In genomic region chr1:23436520-23437354, GRCh38 we compare ENCODE assay signal across 10 cellular contexts. TPM values are rescaled to one million over a fixed set of nuclear protein-coding genes. Genes with fewer than 3 reads are reported as not detected.
DNase-seq lines count a peak whose midpoint lies in the region; TF ChIP-seq lines count a peak whose summit lies in the region.
"Had no signal": no experiment of that assay in that cellular context is flagged by ENCODE, and none has a peak within 500 bp of the region (broad histone marks: within the 10 kb centered on the region; RNA-seq: fewer than 3 reads in every experiment).

No MANE protein-coding gene starts in this region.

- no peak overlapping the region for H3K27ac ChIP-seq in iPS-18a (ENCODE audit: low read length)
- H3K27ac ChIP-seq in brain microvascular endothelial cell, result no peak overlapping the region
- H3K27ac ChIP-seq: right lobe of liver had no signal

- no peaks in the 10 kb centered on the region for H3K4me1 Mint-ChIP-seq in chondrocyte (ENCODE audit: low read depth)

- peaks cover 85% of the 10 kb centered on the region for H3K36me3 ChIP-seq in NT2/D1 (ENCODE audit: insufficient read depth, insufficient read length, low read length)
- H3K36me3 ChIP-seq in iPS-18a (ENCODE audit: control insufficient read depth, low read depth, low read length), result peaks cover 40% of the 10 kb centered on the region
- H3K36me3 ChIP-seq in brain microvascular endothelial cell (replicated peaks), result no peaks in the 10 kb centered on the region
- H3K36me3 ChIP-seq: MG63 had no signal

- H3K9me3 ChIP-seq in NT2/D1 (ENCODE audit: insufficient read depth, low read length), result no peaks in the 10 kb centered on the region
- H3K9me3 ChIP-seq in iPS-18a (ENCODE audit: control insufficient read depth, low read depth, low read length), result no peaks in the 10 kb centered on the region
- H3K9me3 ChIP-seq: MG63, right lobe of liver had no signal

- no peaks in the 10 kb centered on the region for H3K9me3 Mint-ChIP-seq in chondrocyte (ENCODE audit: low read depth)
- H3K9me3 Mint-ChIP-seq: stimulated activated naive CD8-positive, alpha-beta T cell treated with anti-CD3 and anti-CD28 coated beads, Interleukin-15, Interleukin-2, amounts not matched to agents 100 ng/mL and 50 ng/mL, for 24 hours had no signal

- TF ChIP-seq CTCF in brain microvascular endothelial cell (IDR thresholded peaks at IDR 0.05; ENCODE audit: low read depth, low read length, missing control alignments) (no peak), chondrocyte (IDR thresholded peaks at IDR 0.05) (no peak)

- H3K36me3 Mint-ChIP-seq in chondrocyte (ENCODE audit: low read depth), result peaks cover 39% of the 10 kb centered on the region

- no peaks in the 10 kb centered on the region for H3K27me3 ChIP-seq in NT2/D1 (ENCODE audit: insufficient read depth, insufficient read length)
- H3K27me3 ChIP-seq in iPS-18a (ENCODE audit: control insufficient read depth, insufficient read depth, low read length), result no peaks in the 10 kb centered on the region
- no peaks in the 10 kb centered on the region for H3K27me3 ChIP-seq in brain microvascular endothelial cell (replicated peaks)
- H3K27me3 ChIP-seq: MG63, right lobe of liver had no signal

- DNase-seq in NT2/D1 (ENCODE audit: low read depth, low spot score) (peak; percentile 11), activated T-cell treated with anti-CD3 and anti-CD28 coated beads for 4 hours (peak; percentile 23), kidney glomerular epithelial cell (lab: John Stamatoyannopoulos, UW) (no peak), brain microvascular endothelial cell (no peak), chondrocyte (ENCODE audit: low spot score) (no peak)
- peak; percentile 29 to 36 for DNase-seq in stimulated activated CD4-positive, alpha-beta T cell treated with anti-CD3 and anti-CD28 coated beads, Interleukin-4, amount 100 ng/mL, for 4 hours
- DNase-seq: MG63, right lobe of liver had no signal

- no peak overlapping the region for H3K4me3 ChIP-seq in NT2/D1 (ENCODE audit: insufficient read length, low read depth)
- peak overlapping the region; percentile 34 for H3K4me3 ChIP-seq in iPS-18a (ENCODE audit: low read length)
- H3K4me3 ChIP-seq in brain microvascular endothelial cell (ENCODE audit: low read depth, low read length), result no peak overlapping the region
- H3K4me3 ChIP-seq: MG63, right lobe of liver had no signal

- in situ Hi-C loops in brain microvascular endothelial cell (cut with HindIII; ENCODE audit: low pct_ligation_motif_present, low sequenced_read_pairs), result no loop called here

- H3K9ac ChIP-seq in NT2/D1 (ENCODE audit: insufficient read length, low read depth) (no peak overlapping the region), iPS-18a (ENCODE audit: low read length) (no peak overlapping the region)

- H3K27me3 Mint-ChIP-seq in chondrocyte (ENCODE audit: low read depth), result no peaks in the 10 kb centered on the region
- H3K27me3 Mint-ChIP-seq: stimulated activated naive CD8-positive, alpha-beta T cell treated with anti-CD3 and anti-CD28 coated beads, Interleukin-15, Interleukin-2, amounts not matched to agents 100 ng/mL and 50 ng/mL, for 24 hours had no signal

- H3K27ac Mint-ChIP-seq in chondrocyte (ENCODE audit: unreplicated experiment), result no peak overlapping the region
- H3K27ac Mint-ChIP-seq: stimulated activated naive CD8-positive, alpha-beta T cell treated with anti-CD3 and anti-CD28 coated beads, Interleukin-15, Interleukin-2, amounts not matched to agents 100 ng/mL and 50 ng/mL, for 24 hours had no signal

- H3K4me3 Mint-ChIP-seq in chondrocyte (ENCODE audit: unreplicated experiment), result no peak overlapping the region
- H3K4me3 Mint-ChIP-seq: stimulated activated naive CD8-positive, alpha-beta T cell treated with anti-CD3 and anti-CD28 coated beads, Interleukin-15, Interleukin-2, amounts not matched to agents 100 ng/mL and 50 ng/mL, for 24 hours had no signal

- no peaks in the 10 kb centered on the region for H3K4me1 ChIP-seq in NT2/D1 (ENCODE audit: insufficient read depth, insufficient read length)
- H3K4me1 ChIP-seq in iPS-18a (ENCODE audit: control insufficient read depth, low read depth, low read length), result no peaks in the 10 kb centered on the region
- H3K4me1 ChIP-seq: right lobe of liver had no signal

RNA-seq across cellular contexts. Expression of gene TCEA3, which starts 12.2 kb away (rescaled TPM):
- total RNA-seq in chondrocyte, result 15.7 to 17.8 TPM (median 16.9 TPM) in 3 replicates

RNA-seq across cellular contexts. Expression of gene ASAP3, which starts 47.2 kb away (rescaled TPM):
- 21.9 to 30.8 TPM (median 27.6 TPM) in 3 replicates for total RNA-seq in chondrocyte

Comparison
In these comparisons a context has a peak if more than half of its experiments do, and no peak if none do; other contexts are left out.
1. DNase-seq: peak in NT2/D1 (single experiment), activated T-cell treated with anti-CD3 and anti-CD28 coated beads for 4 hours (single experiment) and stimulated activated CD4-positive, alpha-beta T cell treated with anti-CD3 and anti-CD28 coated beads, Interleukin-4, amount 100 ng/mL, for 4 hours (2 of 2); none in kidney glomerular epithelial cell (single experiment), brain microvascular endothelial cell (single experiment) and chondrocyte (single experiment).